In the genomic region with DNA sequence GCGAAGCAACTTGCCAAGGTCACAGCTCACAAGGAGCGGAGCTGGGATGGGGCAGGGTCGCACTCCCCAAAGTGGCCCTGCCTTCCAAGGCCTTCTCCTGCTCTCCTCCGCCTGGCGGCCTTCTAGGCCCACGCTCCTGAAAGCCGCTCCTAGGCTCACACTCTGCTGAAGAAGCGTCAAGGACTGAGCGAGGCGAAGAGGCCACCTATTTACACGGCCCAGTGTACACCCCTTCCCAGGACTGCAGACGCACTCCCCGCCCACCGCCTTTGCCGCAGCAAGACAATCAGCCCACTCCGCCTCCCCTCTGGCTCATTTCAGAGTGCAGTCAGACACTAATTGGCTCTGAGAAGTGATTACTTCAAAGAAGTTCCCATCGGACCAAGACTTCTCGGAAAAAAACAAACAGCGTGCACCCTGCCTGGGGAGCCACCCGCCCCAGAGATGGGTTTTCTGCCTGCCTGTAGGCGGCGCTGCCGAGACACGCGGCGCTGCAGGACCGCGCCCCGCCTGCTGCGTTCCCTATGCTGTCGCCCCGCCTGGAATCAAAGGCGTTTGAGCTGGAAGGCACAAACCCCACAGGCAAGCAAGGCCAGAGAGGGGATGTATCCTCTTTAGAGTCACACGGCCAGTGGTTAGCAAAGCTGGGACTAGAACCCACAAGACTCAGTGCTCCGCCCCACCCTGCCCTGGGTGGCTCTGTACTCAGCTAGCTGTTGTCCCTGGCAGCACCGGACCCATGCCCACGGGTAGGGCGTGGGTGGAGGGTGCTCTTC, we compare ENCODE assay signal across 11 cellular contexts.
A peak's percentile ranks its signal among the peaks of the same experiment; 100 is the strongest.
DNase-seq lines count a peak whose midpoint lies in the region; ATAC-seq and TF ChIP-seq lines count a peak whose summit lies in the region.
"Had no signal": no experiment of that assay in that cellular context is flagged by ENCODE, and none has a peak within 500 bp of the region (broad histone marks: within the 10 kb centered on the region; RNA-seq: fewer than 3 reads in every experiment).

No MANE protein-coding gene starts in this region.

- H3K27me3 Mint-ChIP-seq in WTC11 (ENCODE audit: low read depth), result peaks cover 5% of the 10 kb centered on the region; the same call in 1 of the 2 replicates

- CTCF ChIA-PET in WTC11 (lab: Charles Lee), result interaction anchor here (0.6 to 3.7 kb wide), 57 partner anchors 9 to 334 kb away, joined by 3 to 59 read pairs (median 4); no protein-coding TSS in a partner anchor

- H3K36me3 Mint-ChIP-seq in WTC11, result no peaks in the 10 kb centered on the region

- H3K27ac Mint-ChIP-seq in WTC11, result 0 out of 2 replicates have a peak overlapping the region, but pooled peaks have one; percentile 34

- ATAC-seq in WTC11 (peak; percentile 89), HG02884 (IDR thresholded peaks at IDR 0.05; ENCODE audit: unreplicated experiment) (no peak), GM21619 (IDR thresholded peaks at IDR 0.05; ENCODE audit: unreplicated experiment) (no peak), HG02642 (IDR thresholded peaks at IDR 0.05; ENCODE audit: poor library complexity, unreplicated experiment) (no peak)

- POLR2A ChIA-PET in WTC11 (lab: Charles Lee), result no interaction called here

- peaks cover 51% of the 10 kb centered on the region for H3K4me1 Mint-ChIP-seq in WTC11

- peak; percentile 92 for TF ChIP-seq CTCF in WTC11 (IDR thresholded peaks at IDR 0.05)

- no peaks in the 10 kb centered on the region for H3K9me3 Mint-ChIP-seq in WTC11

- DNase-seq in stimulated activated CD4-positive, alpha-beta T cell treated with anti-CD3 and anti-CD28 coated beads, Interleukin-15, amount 100 ng/mL, for 24 hours, result peak; percentile 4
- DNase-seq in stimulated activated CD4-positive, alpha-beta T cell treated with anti-CD3 and anti-CD28 coated beads, Interleukin-12 subunit alpha, Interleukin-12 subunit beta, amount 100 ng/mL, for 4 hours, result no peak
- DNase-seq in WTC11 (ENCODE audit: low spot score), result peak; percentile 83
- DNase-seq in iPS-NIHi7 (ENCODE audit: extremely low spot score), result peak; percentile 95
- DNase-seq in activated naive CD4-positive, alpha-beta T cell treated with Interleukin-2 at 50 U/mL for 16 hours, result no peak
- DNase-seq: caudate nucleus, hippocampal formation, SIG-M5 had no signal

- no peak overlapping the region for H3K4me3 Mint-ChIP-seq in WTC11

TF ChIP-seq in WTC11, 78 proteins besides CTCF, POLR2A, EP300 and RAD21:
- TF ChIP-seq NR3C1 (CRISPR knock-in tag; conservative IDR thresholded peaks at IDR 0.05; ENCODE audit: low read depth), result no peak
- TF ChIP-seq FOXK1 (CRISPR knock-in tag; IDR thresholded peaks at IDR 0.05), result peak; percentile 38; the same call in 1 of the 2 replicates
- no peak for TF ChIP-seq SOX15 (CRISPR knock-in tag; IDR thresholded peaks at IDR 0.05)
- TF ChIP-seq NFE2L1 (CRISPR knock-in tag; IDR thresholded peaks at IDR 0.05), result no peak
- TF ChIP-seq, protein P1, sequence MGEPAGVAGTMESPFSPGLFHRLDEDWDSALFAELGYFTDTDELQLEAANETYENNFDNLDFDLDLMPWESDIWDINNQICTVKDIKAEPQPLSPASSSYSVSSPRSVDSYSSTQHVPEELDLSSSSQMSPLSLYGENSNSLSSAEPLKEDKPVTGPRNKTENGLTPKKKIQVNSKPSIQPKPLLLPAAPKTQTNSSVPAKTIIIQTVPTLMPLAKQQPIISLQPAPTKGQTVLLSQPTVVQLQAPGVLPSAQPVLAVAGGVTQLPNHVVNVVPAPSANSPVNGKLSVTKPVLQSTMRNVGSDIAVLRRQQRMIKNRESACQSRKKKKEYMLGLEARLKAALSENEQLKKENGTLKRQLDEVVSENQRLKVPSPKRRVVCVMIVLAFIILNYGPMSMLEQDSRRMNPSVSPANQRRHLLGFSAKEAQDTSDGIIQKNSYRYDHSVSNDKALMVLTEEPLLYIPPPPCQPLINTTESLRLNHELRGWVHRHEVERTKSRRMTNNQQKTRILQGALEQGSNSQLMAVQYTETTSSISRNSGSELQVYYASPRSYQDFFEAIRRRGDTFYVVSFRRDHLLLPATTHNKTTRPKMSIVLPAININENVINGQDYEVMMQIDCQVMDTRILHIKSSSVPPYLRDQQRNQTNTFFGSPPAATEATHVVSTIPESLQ (CRISPR knock-in tag; IDR thresholded peaks at IDR 0.05), result no peak
- no peak for TF ChIP-seq TP53 (CRISPR knock-in tag; IDR thresholded peaks at IDR 0.05)
- TF ChIP-seq ZNF423 (CRISPR knock-in tag; IDR thresholded peaks at IDR 0.05), result peak; percentile 71
- TF ChIP-seq, protein P2, sequence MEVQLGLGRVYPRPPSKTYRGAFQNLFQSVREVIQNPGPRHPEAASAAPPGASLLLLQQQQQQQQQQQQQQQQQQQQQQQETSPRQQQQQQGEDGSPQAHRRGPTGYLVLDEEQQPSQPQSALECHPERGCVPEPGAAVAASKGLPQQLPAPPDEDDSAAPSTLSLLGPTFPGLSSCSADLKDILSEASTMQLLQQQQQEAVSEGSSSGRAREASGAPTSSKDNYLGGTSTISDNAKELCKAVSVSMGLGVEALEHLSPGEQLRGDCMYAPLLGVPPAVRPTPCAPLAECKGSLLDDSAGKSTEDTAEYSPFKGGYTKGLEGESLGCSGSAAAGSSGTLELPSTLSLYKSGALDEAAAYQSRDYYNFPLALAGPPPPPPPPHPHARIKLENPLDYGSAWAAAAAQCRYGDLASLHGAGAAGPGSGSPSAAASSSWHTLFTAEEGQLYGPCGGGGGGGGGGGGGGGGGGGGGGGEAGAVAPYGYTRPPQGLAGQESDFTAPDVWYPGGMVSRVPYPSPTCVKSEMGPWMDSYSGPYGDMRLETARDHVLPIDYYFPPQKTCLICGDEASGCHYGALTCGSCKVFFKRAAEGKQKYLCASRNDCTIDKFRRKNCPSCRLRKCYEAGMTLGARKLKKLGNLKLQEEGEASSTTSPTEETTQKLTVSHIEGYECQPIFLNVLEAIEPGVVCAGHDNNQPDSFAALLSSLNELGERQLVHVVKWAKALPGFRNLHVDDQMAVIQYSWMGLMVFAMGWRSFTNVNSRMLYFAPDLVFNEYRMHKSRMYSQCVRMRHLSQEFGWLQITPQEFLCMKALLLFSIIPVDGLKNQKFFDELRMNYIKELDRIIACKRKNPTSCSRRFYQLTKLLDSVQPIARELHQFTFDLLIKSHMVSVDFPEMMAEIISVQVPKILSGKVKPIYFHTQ (CRISPR knock-in tag; IDR thresholded peaks at IDR 0.05), result no peak
- peak; percentile 61; the same call in 1 of the 2 replicates for TF ChIP-seq EMX1 (CRISPR knock-in tag; IDR thresholded peaks at IDR 0.05)
- TF ChIP-seq SP1 (CRISPR knock-in tag; conservative IDR thresholded peaks at IDR 0.05), result 0 out of 2 replicates have a peak, but pooled peaks have one; percentile 38
- TF ChIP-seq FOXP1 (CRISPR knock-in tag; IDR thresholded peaks at IDR 0.05; ENCODE audit: borderline replicate concordance), result 0 out of 2 replicates have a peak, but pooled peaks have one; percentile 25
- 0 out of 2 replicates have a peak, but pooled peaks have one; percentile 65 for TF ChIP-seq TCF7 (CRISPR knock-in tag; IDR thresholded peaks at IDR 0.05; ENCODE audit: low read depth)
- no peak for TF ChIP-seq GRHL2 (CRISPR knock-in tag; IDR thresholded peaks at IDR 0.05; ENCODE audit: insufficient replicate concordance, severe bottlenecking)
- TF ChIP-seq JUN (CRISPR knock-in tag; IDR thresholded peaks at IDR 0.05), result no peak
- TF ChIP-seq TEAD1 (CRISPR knock-in tag; IDR thresholded peaks at IDR 0.05), result peak; percentile 51; the same call in 1 of the 2 replicates
- TF ChIP-seq ETV6 (CRISPR knock-in tag; IDR thresholded peaks at IDR 0.05), result peak; percentile 64; the same call in 1 of the 2 replicates
- TF ChIP-seq, protein P3, sequence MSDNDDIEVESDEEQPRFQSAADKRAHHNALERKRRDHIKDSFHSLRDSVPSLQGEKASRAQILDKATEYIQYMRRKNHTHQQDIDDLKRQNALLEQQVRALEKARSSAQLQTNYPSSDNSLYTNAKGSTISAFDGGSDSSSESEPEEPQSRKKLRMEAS (CRISPR knock-in tag; IDR thresholded peaks at IDR 0.05), result peak; percentile 82
- TF ChIP-seq, protein P4, sequence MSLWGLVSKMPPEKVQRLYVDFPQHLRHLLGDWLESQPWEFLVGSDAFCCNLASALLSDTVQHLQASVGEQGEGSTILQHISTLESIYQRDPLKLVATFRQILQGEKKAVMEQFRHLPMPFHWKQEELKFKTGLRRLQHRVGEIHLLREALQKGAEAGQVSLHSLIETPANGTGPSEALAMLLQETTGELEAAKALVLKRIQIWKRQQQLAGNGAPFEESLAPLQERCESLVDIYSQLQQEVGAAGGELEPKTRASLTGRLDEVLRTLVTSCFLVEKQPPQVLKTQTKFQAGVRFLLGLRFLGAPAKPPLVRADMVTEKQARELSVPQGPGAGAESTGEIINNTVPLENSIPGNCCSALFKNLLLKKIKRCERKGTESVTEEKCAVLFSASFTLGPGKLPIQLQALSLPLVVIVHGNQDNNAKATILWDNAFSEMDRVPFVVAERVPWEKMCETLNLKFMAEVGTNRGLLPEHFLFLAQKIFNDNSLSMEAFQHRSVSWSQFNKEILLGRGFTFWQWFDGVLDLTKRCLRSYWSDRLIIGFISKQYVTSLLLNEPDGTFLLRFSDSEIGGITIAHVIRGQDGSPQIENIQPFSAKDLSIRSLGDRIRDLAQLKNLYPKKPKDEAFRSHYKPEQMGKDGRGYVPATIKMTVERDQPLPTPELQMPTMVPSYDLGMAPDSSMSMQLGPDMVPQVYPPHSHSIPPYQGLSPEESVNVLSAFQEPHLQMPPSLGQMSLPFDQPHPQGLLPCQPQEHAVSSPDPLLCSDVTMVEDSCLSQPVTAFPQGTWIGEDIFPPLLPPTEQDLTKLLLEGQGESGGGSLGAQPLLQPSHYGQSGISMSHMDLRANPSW (CRISPR knock-in tag; conservative IDR thresholded peaks at IDR 0.05; ENCODE audit: low read depth), result no peak
- TF ChIP-seq KAT7 (CRISPR knock-in tag; IDR thresholded peaks at IDR 0.05; ENCODE audit: borderline replicate concordance), result no peak
- TF ChIP-seq, protein P5, sequence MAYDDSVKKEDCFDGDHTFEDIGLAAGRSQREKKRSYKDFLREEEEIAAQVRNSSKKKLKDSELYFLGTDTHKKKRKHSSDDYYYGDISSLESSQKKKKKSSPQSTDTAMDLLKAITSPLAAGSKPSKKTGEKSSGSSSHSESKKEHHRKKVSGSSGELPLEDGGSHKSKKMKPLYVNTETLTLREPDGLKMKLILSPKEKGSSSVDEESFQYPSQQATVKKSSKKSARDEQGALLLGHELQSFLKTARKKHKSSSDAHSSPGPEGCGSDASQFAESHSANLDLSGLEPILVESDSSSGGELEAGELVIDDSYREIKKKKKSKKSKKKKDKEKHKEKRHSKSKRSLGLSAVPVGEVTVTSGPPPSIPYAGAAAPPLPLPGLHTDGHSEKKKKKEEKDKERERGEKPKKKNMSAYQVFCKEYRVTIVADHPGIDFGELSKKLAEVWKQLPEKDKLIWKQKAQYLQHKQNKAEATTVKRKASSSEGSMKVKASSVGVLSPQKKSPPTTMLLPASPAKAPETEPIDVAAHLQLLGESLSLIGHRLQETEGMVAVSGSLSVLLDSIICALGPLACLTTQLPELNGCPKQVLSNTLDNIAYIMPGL (CRISPR knock-in tag; IDR thresholded peaks at IDR 0.05), result 0 out of 2 replicates have a peak, but pooled peaks have one; percentile 43

Comparison
In these comparisons a context has a peak if more than half of its experiments do, and no peak if none do; other contexts are left out.
1. DNase-seq: peak in stimulated activated CD4-positive, alpha-beta T cell treated with anti-CD3 and anti-CD28 coated beads, Interleukin-15, amount 100 ng/mL, for 24 hours (single experiment), WTC11 (single experiment) and iPS-NIHi7 (single experiment); none in stimulated activated CD4-positive, alpha-beta T cell treated with anti-CD3 and anti-CD28 coated beads, Interleukin-12 subunit alpha, Interleukin-12 subunit beta, amount 100 ng/mL, for 4 hours (single experiment) and activated naive CD4-positive, alpha-beta T cell treated with Interleukin-2 at 50 U/mL for 16 hours (single experiment).